8 cellular contexts compared by ENCODE assay signal in genomic region chr12:92928431-92928961, GRCh38. TPM values are rescaled to one million over a fixed set of nuclear protein-coding genes. Genes with fewer than 3 reads are reported as not detected.
A peak's percentile ranks its signal among the peaks of the same experiment; 100 is the strongest.
DNase-seq lines count a peak whose midpoint lies in the region; ATAC-seq and TF ChIP-seq lines count a peak whose summit lies in the region.

No MANE protein-coding gene starts in this region.

- peaks cover 30% of the 10 kb centered on the region for H3K4me1 ChIP-seq in CD4-positive, CD25-positive, alpha-beta regulatory T cell (ENCODE audit: control insufficient read depth, insufficient read depth, low read length, poor library complexity, severe bottlenecking)
- no peaks in the 10 kb centered on the region for H3K4me1 ChIP-seq in fibroblast of lung (ENCODE audit: control insufficient read depth, extremely low read depth, insufficient read depth, low read length)

- H3K27ac Mint-ChIP-seq in CD4-positive, CD25-positive, alpha-beta regulatory T cell, result peak overlapping the region; percentile 90 to 98 (median 93)
- H3K27ac Mint-ChIP-seq in stimulated activated naive CD8-positive, alpha-beta T cell treated with anti-CD3 and anti-CD28 coated beads, Interleukin-15, Interleukin-2, amounts not matched to agents 100 ng/mL and 50 ng/mL, for 24 hours, result peak overlapping the region; percentile 96

- no peaks in the 10 kb centered on the region for H3F3A ChIP-seq in neural cell (ENCODE audit: insufficient read depth, low read length, poor library complexity, severe bottlenecking)

- H4K20me1 ChIP-seq in fibroblast of lung (ENCODE audit: control insufficient read depth, extremely low read depth, insufficient read depth, low read length) (no peaks in the 10 kb centered on the region), neural cell (ENCODE audit: insufficient read depth) (no peaks in the 10 kb centered on the region)

- H3K9ac ChIP-seq in fibroblast of lung (ENCODE audit: insufficient read depth, low read length), result peak overlapping the region; percentile 95
- H3K9ac ChIP-seq in neural cell (ENCODE audit: low read length), result peak overlapping the region; percentile 78

- no peaks in the 10 kb centered on the region for H3K9me2 ChIP-seq in neural cell (ENCODE audit: insufficient read depth, low read length)

- peaks cover 46% of the 10 kb centered on the region for H3K79me2 ChIP-seq in fibroblast of lung (ENCODE audit: control insufficient read depth, insufficient read depth, low read length)
- peaks cover 15% of the 10 kb centered on the region for H3K79me2 ChIP-seq in neural cell (replicated peaks; ENCODE audit: insufficient read depth, low read length)

- H3K36me3 Mint-ChIP-seq in CD4-positive, CD25-positive, alpha-beta regulatory T cell, result peaks cover 5% of the 10 kb centered on the region
- H3K36me3 Mint-ChIP-seq in stimulated activated naive CD8-positive, alpha-beta T cell treated with anti-CD3 and anti-CD28 coated beads, Interleukin-15, Interleukin-2, amounts not matched to agents 100 ng/mL and 50 ng/mL, for 24 hours (ENCODE audit: low read depth), result peaks cover 8% of the 10 kb centered on the region

- H3K4me1 Mint-ChIP-seq in CD4-positive, CD25-positive, alpha-beta regulatory T cell, result peaks cover 16 to 40% (median 28%) of the 10 kb centered on the region in 4 donors
- peaks cover 43% of the 10 kb centered on the region for H3K4me1 Mint-ChIP-seq in stimulated activated naive CD8-positive, alpha-beta T cell treated with anti-CD3 and anti-CD28 coated beads, Interleukin-15, Interleukin-2, amounts not matched to agents 100 ng/mL and 50 ng/mL, for 24 hours (ENCODE audit: low read depth)

- no peaks in the 10 kb centered on the region for H3K36me3 ChIP-seq in CD4-positive, CD25-positive, alpha-beta regulatory T cell (ENCODE audit: control insufficient read depth, insufficient read depth, low read length)
- H3K36me3 ChIP-seq in fibroblast of lung (ENCODE audit: control insufficient read depth, insufficient read depth, low read length) (no peaks in the 10 kb centered on the region), neural cell (ENCODE audit: insufficient read depth, low read length) (no peaks in the 10 kb centered on the region)

- no peaks in the 10 kb centered on the region for H3K27me3 ChIP-seq in CD4-positive, CD25-positive, alpha-beta regulatory T cell (ENCODE audit: control insufficient read depth, insufficient read depth, low read length)
- H3K27me3 ChIP-seq in fibroblast of lung (ENCODE audit: control insufficient read depth, insufficient read depth, low read length), result no peaks in the 10 kb centered on the region
- no peaks in the 10 kb centered on the region for H3K27me3 ChIP-seq in neural cell (ENCODE audit: insufficient read depth, low read depth, low read length)

- peak overlapping the region; percentile 88 to 92 (median 90) for H3K4me3 Mint-ChIP-seq in CD4-positive, CD25-positive, alpha-beta regulatory T cell
- peak overlapping the region; percentile 91 for H3K4me3 Mint-ChIP-seq in stimulated activated naive CD8-positive, alpha-beta T cell treated with anti-CD3 and anti-CD28 coated beads, Interleukin-15, Interleukin-2, amounts not matched to agents 100 ng/mL and 50 ng/mL, for 24 hours

- no peak for TF ChIP-seq EP300 in neural cell (conservative IDR thresholded peaks at IDR 0.05; ENCODE audit: poor library complexity, severe bottlenecking)

- peak overlapping the region; percentile 81 for H3K4me2 ChIP-seq in fibroblast of lung (ENCODE audit: extremely low read depth, insufficient read depth, low read length)
- peak overlapping the region; percentile 84 for H3K4me2 ChIP-seq in neural cell (ENCODE audit: low read length)

- peaks cover 0 to 1% (median 0%) of the 10 kb centered on the region in 7 donors for H3K9me3 Mint-ChIP-seq in CD4-positive, CD25-positive, alpha-beta regulatory T cell
- no peaks in the 10 kb centered on the region for H3K9me3 Mint-ChIP-seq in stimulated activated naive CD8-positive, alpha-beta T cell treated with anti-CD3 and anti-CD28 coated beads, Interleukin-15, Interleukin-2, amounts not matched to agents 100 ng/mL and 50 ng/mL, for 24 hours

- no peak for ATAC-seq in CD4-positive, CD25-positive, alpha-beta regulatory T cell (ENCODE audit: low read depth in 2 of 2)
- peak; percentile 27 for ATAC-seq in GM21717 (IDR thresholded peaks at IDR 0.05; ENCODE audit: unreplicated experiment)

- TF ChIP-seq CTCF in fibroblast of lung (conservative IDR thresholded peaks at IDR 0.05 in 1 of 2, IDR thresholded peaks at IDR 0.05 in 1 of 2; ENCODE audit: low read depth in 1 of 2, low read length in 2 of 2) (no peak), neural cell (IDR thresholded peaks at IDR 0.05; ENCODE audit: poor library complexity, severe bottlenecking) (no peak)

- TF ChIP-seq RAD21 in neural cell (conservative IDR thresholded peaks at IDR 0.05), result no peak

- peak overlapping the region; percentile 83 for H3K4me3 ChIP-seq in CD4-positive, CD25-positive, alpha-beta regulatory T cell (ENCODE audit: low read depth, low read length)
- H3K4me3 ChIP-seq in fibroblast of lung (replicated peaks in 1 of 4; ENCODE audit: control extremely low read depth in 1 of 4, insufficient read depth in 1 of 4, low read depth in 3 of 4, low read length in 4 of 4) (peak overlapping the region; percentile 68 to 86 (median 76)), neural cell (ENCODE audit: low read length) (peak overlapping the region; percentile 79)

- peak in 2 of 3 donors; percentile 39 to 47 for DNase-seq in CD4-positive, CD25-positive, alpha-beta regulatory T cell
- DNase-seq in NAMALWA (ENCODE audit: low spot score), result peak; percentile 61
- peak; percentile 60 for DNase-seq in activated T-cell treated with anti-CD3 and anti-CD28 coated beads for 48 hours (ENCODE audit: low read depth)
- peak; percentile 12 to 27 for DNase-seq in fibroblast of lung (ENCODE audit: low read depth in 2 of 2)
- no peak for DNase-seq in NCI-H187 (lab: John Stamatoyannopoulos, UW)

- H3K27me3 Mint-ChIP-seq in CD4-positive, CD25-positive, alpha-beta regulatory T cell, result no peaks in the 10 kb centered on the region
- no peaks in the 10 kb centered on the region for H3K27me3 Mint-ChIP-seq in stimulated activated naive CD8-positive, alpha-beta T cell treated with anti-CD3 and anti-CD28 coated beads, Interleukin-15, Interleukin-2, amounts not matched to agents 100 ng/mL and 50 ng/mL, for 24 hours

- peak overlapping the region; percentile 92 for H3K27ac ChIP-seq in CD4-positive, CD25-positive, alpha-beta regulatory T cell (ENCODE audit: insufficient read depth, low read length, poor library complexity, severe bottlenecking)
- H3K27ac ChIP-seq in fibroblast of lung (ENCODE audit: insufficient read depth, low read length) (peak overlapping the region; percentile 87), neural cell (ENCODE audit: low read length) (peak overlapping the region; percentile 78)

- no peaks in the 10 kb centered on the region for H3K9me3 ChIP-seq in CD4-positive, CD25-positive, alpha-beta regulatory T cell (ENCODE audit: control insufficient read depth in 2 of 2, low read length in 2 of 2)
- H3K9me3 ChIP-seq in fibroblast of lung (ENCODE audit: control insufficient read depth, insufficient read depth, low read depth, low read length) (no peaks in the 10 kb centered on the region), neural cell (ENCODE audit: low read length) (no peaks in the 10 kb centered on the region)

- H2AFZ ChIP-seq in fibroblast of lung (ENCODE audit: low read length), result peak overlapping the region; percentile 40
- H2AFZ ChIP-seq in neural cell (ENCODE audit: low read depth, low read length), result peak overlapping the region; percentile 77

TF ChIP-seq in neural cell, 6 proteins besides CTCF, POLR2A, EP300 and RAD21:
- TF ChIP-seq EZH2 (IDR thresholded peaks at IDR 0.05; ENCODE audit: borderline replicate concordance, insufficient read depth, low read length, poor library complexity, severe bottlenecking) (no peak), POLR2AphosphoS5 (IDR thresholded peaks at IDR 0.05) (no peak), TAF1 (IDR thresholded peaks at IDR 0.05; ENCODE audit: low read depth) (no peak), SMC3 (conservative IDR thresholded peaks at IDR 0.05; ENCODE audit: poor library complexity) (no peak), MXI1 (conservative IDR thresholded peaks at IDR 0.05; ENCODE audit: poor library complexity, severe bottlenecking) (no peak), REST (IDR thresholded peaks at IDR 0.05; ENCODE audit: borderline replicate concordance) (no peak)

RNA-seq across cellular contexts. Expression of gene EEA1, which starts 0.6 kb away (rescaled TPM):
- total RNA-seq in CD4-positive, CD25-positive, alpha-beta regulatory T cell, result 11.8 TPM
- 1 to 10 TPM; 5.8 to 9.0 (median 6.6) TPM for polyA plus RNA-seq in CD4-positive, CD25-positive, alpha-beta regulatory T cell
- total RNA-seq in fibroblast of lung, result 38.0 and 46.4 TPM in 2 replicates
- polyA plus RNA-seq in fibroblast of lung (21.4 and 25.6 TPM in 2 replicates), neural cell (4.5 and 5.6 TPM in 2 replicates)
- polyA plus RNA-seq in fibroblast of lung (2012), result 17.5 and 25.3 TPM in 2 replicates
- polyA minus RNA-seq in fibroblast of lung (ENCODE audit: low replicate concordance) (5.5 and 12.6 TPM in 2 replicates), neural cell (15.8 and 22.8 TPM in 2 replicates)

Comparison
In these comparisons a context has a peak if more than half of its experiments do, and no peak if none do; other contexts are left out.
1. DNase-seq: peak in CD4-positive, CD25-positive, alpha-beta regulatory T cell (2 of 3), NAMALWA (single experiment), activated T-cell treated with anti-CD3 and anti-CD28 coated beads for 48 hours (single experiment) and fibroblast of lung (2 of 2); none in NCI-H187 (0 of 2).
2. Peak in every context shown above with its lines, with median percentiles within 50 percentile points of each other: H3K27ac ChIP-seq and H3K4me3 ChIP-seq.